2 cellular contexts compared by ENCODE assay signal in the genomic region with DNA sequence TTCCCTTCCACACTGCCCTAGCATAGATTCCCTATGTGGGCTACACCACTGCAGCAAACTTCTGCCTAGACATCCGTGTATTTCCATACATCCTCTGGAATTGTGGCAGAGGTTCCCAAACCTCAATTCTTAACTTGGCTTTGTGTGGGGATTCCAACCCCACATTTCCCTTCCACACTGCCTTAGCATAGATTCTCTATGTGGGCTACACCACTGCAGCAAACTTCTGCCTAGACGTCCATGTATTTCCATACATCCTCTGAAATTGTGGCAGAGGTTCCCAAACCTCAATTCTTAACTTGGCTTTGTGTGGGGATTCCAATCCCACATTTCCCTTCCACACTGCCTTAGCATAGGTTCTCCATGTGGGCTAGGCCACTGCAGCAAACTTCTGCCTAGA.
TF ChIP-seq lines count a peak whose summit lies in the region.

No MANE protein-coding gene starts in this region.

TF ChIP-seq in liver, 16 proteins besides CTCF, POLR2A, EP300 and RAD21:
- TF ChIP-seq, protein P1, sequence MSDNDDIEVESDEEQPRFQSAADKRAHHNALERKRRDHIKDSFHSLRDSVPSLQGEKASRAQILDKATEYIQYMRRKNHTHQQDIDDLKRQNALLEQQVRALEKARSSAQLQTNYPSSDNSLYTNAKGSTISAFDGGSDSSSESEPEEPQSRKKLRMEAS (IDR thresholded peaks at IDR 0.05), result no peak
- TF ChIP-seq TAF1 (conservative IDR thresholded peaks at IDR 0.05) (no peak), FOXA1 (IDR thresholded peaks at IDR 0.05) (no peak), SP1 (IDR thresholded peaks at IDR 0.05) (no peak), HNF4G (IDR thresholded peaks at IDR 0.05) (no peak), NR2F2 (IDR thresholded peaks at IDR 0.05) (no peak), RXRA (IDR thresholded peaks at IDR 0.05) (no peak), EGR1 (IDR thresholded peaks at IDR 0.05; ENCODE audit: low read depth in 2 of 2) (no peak)
- TF ChIP-seq, protein P2, sequence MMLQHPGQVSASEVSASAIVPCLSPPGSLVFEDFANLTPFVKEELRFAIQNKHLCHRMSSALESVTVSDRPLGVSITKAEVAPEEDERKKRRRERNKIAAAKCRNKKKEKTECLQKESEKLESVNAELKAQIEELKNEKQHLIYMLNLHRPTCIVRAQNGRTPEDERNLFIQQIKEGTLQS (IDR thresholded peaks at IDR 0.05), result no peak
- TF ChIP-seq, protein P3, sequence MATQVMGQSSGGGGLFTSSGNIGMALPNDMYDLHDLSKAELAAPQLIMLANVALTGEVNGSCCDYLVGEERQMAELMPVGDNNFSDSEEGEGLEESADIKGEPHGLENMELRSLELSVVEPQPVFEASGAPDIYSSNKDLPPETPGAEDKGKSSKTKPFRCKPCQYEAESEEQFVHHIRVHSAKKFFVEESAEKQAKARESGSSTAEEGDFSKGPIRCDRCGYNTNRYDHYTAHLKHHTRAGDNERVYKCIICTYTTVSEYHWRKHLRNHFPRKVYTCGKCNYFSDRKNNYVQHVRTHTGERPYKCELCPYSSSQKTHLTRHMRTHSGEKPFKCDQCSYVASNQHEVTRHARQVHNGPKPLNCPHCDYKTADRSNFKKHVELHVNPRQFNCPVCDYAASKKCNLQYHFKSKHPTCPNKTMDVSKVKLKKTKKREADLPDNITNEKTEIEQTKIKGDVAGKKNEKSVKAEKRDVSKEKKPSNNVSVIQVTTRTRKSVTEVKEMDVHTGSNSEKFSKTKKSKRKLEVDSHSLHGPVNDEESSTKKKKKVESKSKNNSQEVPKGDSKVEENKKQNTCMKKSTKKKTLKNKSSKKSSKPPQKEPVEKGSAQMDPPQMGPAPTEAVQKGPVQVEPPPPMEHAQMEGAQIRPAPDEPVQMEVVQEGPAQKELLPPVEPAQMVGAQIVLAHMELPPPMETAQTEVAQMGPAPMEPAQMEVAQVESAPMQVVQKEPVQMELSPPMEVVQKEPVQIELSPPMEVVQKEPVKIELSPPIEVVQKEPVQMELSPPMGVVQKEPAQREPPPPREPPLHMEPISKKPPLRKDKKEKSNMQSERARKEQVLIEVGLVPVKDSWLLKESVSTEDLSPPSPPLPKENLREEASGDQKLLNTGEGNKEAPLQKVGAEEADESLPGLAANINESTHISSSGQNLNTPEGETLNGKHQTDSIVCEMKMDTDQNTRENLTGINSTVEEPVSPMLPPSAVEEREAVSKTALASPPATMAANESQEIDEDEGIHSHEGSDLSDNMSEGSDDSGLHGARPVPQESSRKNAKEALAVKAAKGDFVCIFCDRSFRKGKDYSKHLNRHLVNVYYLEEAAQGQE (IDR thresholded peaks at IDR 0.05), result no peak
- TF ChIP-seq, protein P4, sequence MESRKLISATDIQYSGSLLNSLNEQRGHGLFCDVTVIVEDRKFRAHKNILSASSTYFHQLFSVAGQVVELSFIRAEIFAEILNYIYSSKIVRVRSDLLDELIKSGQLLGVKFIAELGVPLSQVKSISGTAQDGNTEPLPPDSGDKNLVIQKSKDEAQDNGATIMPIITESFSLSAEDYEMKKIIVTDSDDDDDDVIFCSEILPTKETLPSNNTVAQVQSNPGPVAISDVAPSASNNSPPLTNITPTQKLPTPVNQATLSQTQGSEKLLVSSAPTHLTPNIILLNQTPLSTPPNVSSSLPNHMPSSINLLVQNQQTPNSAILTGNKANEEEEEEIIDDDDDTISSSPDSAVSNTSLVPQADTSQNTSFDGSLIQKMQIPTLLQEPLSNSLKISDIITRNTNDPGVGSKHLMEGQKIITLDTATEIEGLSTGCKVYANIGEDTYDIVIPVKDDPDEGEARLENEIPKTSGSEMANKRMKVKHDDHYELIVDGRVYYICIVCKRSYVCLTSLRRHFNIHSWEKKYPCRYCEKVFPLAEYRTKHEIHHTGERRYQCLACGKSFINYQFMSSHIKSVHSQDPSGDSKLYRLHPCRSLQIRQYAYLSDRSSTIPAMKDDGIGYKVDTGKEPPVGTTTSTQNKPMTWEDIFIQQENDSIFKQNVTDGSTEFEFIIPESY (IDR thresholded peaks at IDR 0.05), result no peak

TF ChIP-seq in GM12878, 131 proteins besides CTCF, POLR2A, EP300 and RAD21:
- TF ChIP-seq, protein P5, sequence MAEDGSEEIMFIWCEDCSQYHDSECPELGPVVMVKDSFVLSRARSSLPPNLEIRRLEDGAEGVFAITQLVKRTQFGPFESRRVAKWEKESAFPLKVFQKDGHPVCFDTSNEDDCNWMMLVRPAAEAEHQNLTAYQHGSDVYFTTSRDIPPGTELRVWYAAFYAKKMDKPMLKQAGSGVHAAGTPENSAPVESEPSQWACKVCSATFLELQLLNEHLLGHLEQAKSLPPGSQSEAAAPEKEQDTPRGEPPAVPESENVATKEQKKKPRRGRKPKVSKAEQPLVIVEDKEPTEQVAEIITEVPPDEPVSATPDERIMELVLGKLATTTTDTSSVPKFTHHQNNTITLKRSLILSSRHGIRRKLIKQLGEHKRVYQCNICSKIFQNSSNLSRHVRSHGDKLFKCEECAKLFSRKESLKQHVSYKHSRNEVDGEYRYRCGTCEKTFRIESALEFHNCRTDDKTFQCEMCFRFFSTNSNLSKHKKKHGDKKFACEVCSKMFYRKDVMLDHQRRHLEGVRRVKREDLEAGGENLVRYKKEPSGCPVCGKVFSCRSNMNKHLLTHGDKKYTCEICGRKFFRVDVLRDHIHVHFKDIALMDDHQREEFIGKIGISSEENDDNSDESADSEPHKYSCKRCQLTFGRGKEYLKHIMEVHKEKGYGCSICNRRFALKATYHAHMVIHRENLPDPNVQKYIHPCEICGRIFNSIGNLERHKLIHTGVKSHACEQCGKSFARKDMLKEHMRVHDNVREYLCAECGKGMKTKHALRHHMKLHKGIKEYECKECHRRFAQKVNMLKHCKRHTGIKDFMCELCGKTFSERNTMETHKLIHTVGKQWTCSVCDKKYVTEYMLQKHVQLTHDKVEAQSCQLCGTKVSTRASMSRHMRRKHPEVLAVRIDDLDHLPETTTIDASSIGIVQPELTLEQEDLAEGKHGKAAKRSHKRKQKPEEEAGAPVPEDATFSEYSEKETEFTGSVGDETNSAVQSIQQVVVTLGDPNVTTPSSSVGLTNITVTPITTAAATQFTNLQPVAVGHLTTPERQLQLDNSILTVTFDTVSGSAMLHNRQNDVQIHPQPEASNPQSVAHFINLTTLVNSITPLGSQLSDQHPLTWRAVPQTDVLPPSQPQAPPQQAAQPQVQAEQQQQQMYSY (CRISPR knock-in tag; IDR thresholded peaks at IDR 0.05), result no peak
- TF ChIP-seq CBX5 (IDR thresholded peaks at IDR 0.05; ENCODE audit: low read depth), result 0 out of 2 replicates have a peak, but pooled peaks have one; percentile 34
